Comparison of ENCODE assay signal across 18 cellular contexts in the genomic region with DNA sequence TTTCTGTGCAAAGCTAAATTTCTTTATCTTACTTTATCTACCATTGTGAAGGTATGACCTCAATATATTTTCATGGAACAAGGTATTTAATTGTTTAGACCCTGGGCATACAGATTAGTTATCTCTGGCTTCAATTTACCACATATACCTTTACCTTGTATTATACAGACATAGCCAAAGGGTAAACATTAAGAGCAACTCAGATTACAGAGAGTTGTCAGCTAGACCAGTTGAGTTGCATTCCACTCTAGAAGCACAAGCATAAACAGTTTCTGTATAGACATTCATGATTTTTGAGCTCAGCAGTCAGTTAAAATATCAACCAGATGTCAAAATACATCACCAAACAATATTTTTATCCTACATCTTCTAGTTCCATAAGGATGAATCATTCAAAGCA.
"Had no signal": no experiment of that assay in that cellular context is flagged by ENCODE, and none has a peak within 500 bp of the region (broad histone marks: within the 10 kb centered on the region; RNA-seq: fewer than 3 reads in every experiment).

No MANE protein-coding gene starts in this region.

- H3K27ac Mint-ChIP-seq: activated B cell treated with CpG ODN at 0.5 μM for 24 hours; activated CD8-positive, alpha-beta T cell treated with anti-CD3 and anti-CD28 coated beads for 36 hours; activated naive CD4-positive, alpha-beta T cell treated with anti-CD3 and anti-CD28 coated beads, Interleukin-2, amount 10 ng/mL, durations not matched to agents 7 days and 5 days; activated naive CD8-positive, alpha-beta T cell treated with anti-CD3 and anti-CD28 coated beads, Interleukin-2, amount 50 U/mL, for 24 hours; brain; naive B cell; stimulated activated naive B cell treated with anti-CD40 and anti-IgM and Interleukin-4, amounts not matched to agents 10 μg/mL and 1 μg/mL and 100 μg/mL, for 72 hours had no signal

- H3K27me3 Mint-ChIP-seq: activated B cell treated with CpG ODN at 0.5 μM for 24 hours; activated CD8-positive, alpha-beta T cell treated with anti-CD3 and anti-CD28 coated beads for 36 hours; activated naive CD4-positive, alpha-beta T cell treated with anti-CD3 and anti-CD28 coated beads, Interleukin-2, amount 10 ng/mL, durations not matched to agents 7 days and 5 days; activated naive CD8-positive, alpha-beta T cell treated with anti-CD3 and anti-CD28 coated beads, Interleukin-2, amount 50 U/mL, for 24 hours; naive B cell; stimulated activated naive B cell treated with anti-CD40 and anti-IgM and Interleukin-4, amounts not matched to agents 10 μg/mL and 1 μg/mL and 100 μg/mL, for 72 hours had no signal

- H3K27me3 ChIP-seq: gastrocnemius medialis, uterus had no signal

- H3K36me3 Mint-ChIP-seq: activated naive CD4-positive, alpha-beta T cell treated with anti-CD3 and anti-CD28 coated beads, Interleukin-2, amount 10 ng/mL, durations not matched to agents 7 days and 5 days; brain; naive B cell; stimulated activated naive B cell treated with anti-CD40 and anti-IgM and Interleukin-4, amounts not matched to agents 10 μg/mL and 1 μg/mL and 100 μg/mL, for 72 hours had no signal

- DNase-seq: activated B cell treated with CpG ODN at 0.5 μM for 24 hours; activated CD4-positive, alpha-beta T cell treated with anti-CD3 and anti-CD28 coated beads for 4 hours; activated CD8-positive, alpha-beta T cell treated with anti-CD3 and anti-CD28 coated beads for 36 hours; activated naive CD4-positive, alpha-beta T cell treated with anti-CD3 and anti-CD28 coated beads, Interleukin-2, amount 10 ng/mL, durations not matched to agents 7 days and 5 days; activated naive CD8-positive, alpha-beta T cell treated with anti-CD3 and anti-CD28 coated beads, Interleukin-2, amount 50 U/mL, for 24 hours; activated T-cell treated with anti-CD3 and anti-CD28 coated beads, Interleukin-2, amount 50 U/mL, for 4 hours; anterior cingulate cortex; central memory CD4-positive, alpha-beta T cell; gastrocnemius medialis; head of caudate nucleus; left ventricle myocardium inferior; mucosa of descending colon; naive B cell; stimulated activated naive B cell treated with anti-CD40 and anti-IgM and Interleukin-4, amounts not matched to agents 10 μg/mL and 1 μg/mL and 100 μg/mL, for 72 hours; uterus had no signal

- H3K4me1 ChIP-seq: gastrocnemius medialis, left ventricle myocardium inferior, parathyroid adenoma, uterus had no signal

- H3K9me3 ChIP-seq: gastrocnemius medialis, left ventricle myocardium inferior, mucosa of descending colon, uterus had no signal

- H3K4me3 Mint-ChIP-seq: activated B cell treated with CpG ODN at 0.5 μM for 24 hours; activated CD8-positive, alpha-beta T cell treated with anti-CD3 and anti-CD28 coated beads for 36 hours; activated naive CD4-positive, alpha-beta T cell treated with anti-CD3 and anti-CD28 coated beads, Interleukin-2, amount 10 ng/mL, durations not matched to agents 7 days and 5 days; activated naive CD8-positive, alpha-beta T cell treated with anti-CD3 and anti-CD28 coated beads, Interleukin-2, amount 50 U/mL, for 24 hours; activated T-cell treated with anti-CD3 and anti-CD28 coated beads, Interleukin-2, amount 50 U/mL, for 4 hours; brain; naive B cell; stimulated activated naive B cell treated with anti-CD40 and anti-IgM and Interleukin-4, amounts not matched to agents 10 μg/mL and 1 μg/mL and 100 μg/mL, for 72 hours had no signal

- H2AFZ ChIP-seq: parathyroid adenoma had no signal

- H3K9me3 Mint-ChIP-seq: brain; stimulated activated naive B cell treated with anti-CD40 and anti-IgM and Interleukin-4, amounts not matched to agents 10 μg/mL and 1 μg/mL and 100 μg/mL, for 72 hours had no signal

- ATAC-seq: activated CD8-positive, alpha-beta T cell treated with anti-CD3 and anti-CD28 coated beads for 36 hours; activated naive CD8-positive, alpha-beta T cell treated with anti-CD3 and anti-CD28 coated beads, Interleukin-2, amount 50 U/mL, for 24 hours; activated T-cell treated with anti-CD3 and anti-CD28 coated beads, Interleukin-2, amount 50 U/mL, for 4 hours; esophagus mucosa; gastrocnemius medialis; mucosa of descending colon; stimulated activated naive B cell treated with anti-CD40 and anti-IgM and Interleukin-4, amounts not matched to agents 10 μg/mL and 1 μg/mL and 100 μg/mL, for 72 hours had no signal

- H3K9ac ChIP-seq: parathyroid adenoma had no signal

- H3K4me1 Mint-ChIP-seq: activated B cell treated with CpG ODN at 0.5 μM for 24 hours; activated naive CD4-positive, alpha-beta T cell treated with anti-CD3 and anti-CD28 coated beads, Interleukin-2, amount 10 ng/mL, durations not matched to agents 7 days and 5 days; activated naive CD8-positive, alpha-beta T cell treated with anti-CD3 and anti-CD28 coated beads, Interleukin-2, amount 50 U/mL, for 24 hours; brain; naive B cell; stimulated activated naive B cell treated with anti-CD40 and anti-IgM and Interleukin-4, amounts not matched to agents 10 μg/mL and 1 μg/mL and 100 μg/mL, for 72 hours had no signal

- H3K36me3 ChIP-seq: gastrocnemius medialis, left ventricle myocardium inferior, uterus had no signal

- H3K27ac ChIP-seq: gastrocnemius medialis, left ventricle myocardium inferior, parathyroid adenoma, uterus had no signal

- H3K4me3 ChIP-seq: gastrocnemius medialis, left ventricle myocardium inferior, mucosa of descending colon, uterus had no signal

- H3K79me2 ChIP-seq: parathyroid adenoma had no signal
